Comparison of ENCODE assay signal across 10 cellular contexts in genomic region chr4:4327652-4328121, GRCh38. TPM values are rescaled to one million over a fixed set of nuclear protein-coding genes. Genes with fewer than 3 reads are reported as not detected.
A peak's percentile ranks its signal among the peaks of the same experiment; 100 is the strongest.
DNase-seq lines count a peak whose midpoint lies in the region; ATAC-seq and TF ChIP-seq lines count a peak whose summit lies in the region.
"Had no signal": no experiment of that assay in that cellular context is flagged by ENCODE, and none has a peak within 500 bp of the region (broad histone marks: within the 10 kb centered on the region; RNA-seq: fewer than 3 reads in every experiment).

No MANE protein-coding gene starts in this region.

- DNase-seq in ELR (ENCODE audit: low read depth) (peak; percentile 20), foreskin fibroblast (peak; percentile 12 to 26), neural crest cell (ENCODE audit: low read depth, low spot score) (peak; percentile 50), RWPE1 (ENCODE audit: low spot score) (no peak), ACHN (no peak)
- no peak for DNase-seq in stimulated activated CD4-positive, alpha-beta T cell treated with anti-CD3 and anti-CD28 coated beads, Interleukin-2, amount 100 ng/mL, for 48 hours
- DNase-seq: kidney glomerular epithelial cell had no signal

- H3K4me1 Mint-ChIP-seq in neural crest cell = peaks cover 16% of the 10 kb centered on the region

- CTCF ChIA-PET in RWPE1 (lab: Yijun Ruan, JAX) = interaction anchor here (0.6 kb wide), 1 partner anchor 106 kb away, joined by 3 read pairs; no protein-coding TSS in a partner anchor

- no peaks in the 10 kb centered on the region for H3K9me2 ChIP-seq in OCI-LY1 (ENCODE audit: low read depth, low read length)

- no peak overlapping the region for H3K27ac ChIP-seq in OCI-LY1 (ENCODE audit: low read depth, low read length, poor library complexity, severe bottlenecking)
- H3K27ac ChIP-seq in RWPE1 = no peak overlapping the region

- H3K9ac ChIP-seq in OCI-LY1 (ENCODE audit: low read length) = no peak overlapping the region

- no peak for ATAC-seq in GM19463 (IDR thresholded peaks at IDR 0.05; ENCODE audit: unreplicated experiment)

- H3F3A ChIP-seq in OCI-LY1 (ENCODE audit: insufficient read depth, low read length) = no peaks in the 10 kb centered on the region

- peak; percentile 23 for TF ChIP-seq CTCF in OCI-LY1 (IDR thresholded peaks at IDR 0.05; ENCODE audit: low read length)
- TF ChIP-seq CTCF in foreskin fibroblast (IDR thresholded peaks at IDR 0.05; ENCODE audit: low read depth, low read length) = peak; percentile 28
- TF ChIP-seq CTCF in neural crest cell (conservative IDR thresholded peaks at IDR 0.05) = peak; percentile 55
- TF ChIP-seq CTCF in RWPE1 (conservative IDR thresholded peaks at IDR 0.05; ENCODE audit: low read depth) = no peak

- peak overlapping the region; percentile 81 for H3K27ac Mint-ChIP-seq in neural crest cell (ENCODE audit: unreplicated experiment)
- H3K27ac Mint-ChIP-seq: activated naive CD8-positive, alpha-beta T cell had no signal

- no peaks in the 10 kb centered on the region for H3K36me3 ChIP-seq in OCI-LY1 (ENCODE audit: insufficient read depth, low read length)

- H3K27me3 Mint-ChIP-seq in neural crest cell (ENCODE audit: low read depth) = no peaks in the 10 kb centered on the region
- H3K27me3 Mint-ChIP-seq: activated naive CD8-positive, alpha-beta T cell had no signal

- H2AFZ ChIP-seq in OCI-LY1 (ENCODE audit: low read length) = no peak overlapping the region

- no peaks in the 10 kb centered on the region for H4K20me1 ChIP-seq in OCI-LY1 (ENCODE audit: insufficient read depth, low read length)

- no peaks in the 10 kb centered on the region for H3K27me3 ChIP-seq in OCI-LY1 (ENCODE audit: insufficient read depth, low read length)

- in situ Hi-C loops in ACHN (cut with HindIII; ENCODE audit: low pct_ligation_motif_present, low pct_unique_long_range_greater_than_20kb, low sequenced_read_pairs) = no loop called here

- H3K9me3 ChIP-seq in OCI-LY1 (ENCODE audit: low read length) = no peaks in the 10 kb centered on the region

- no peaks in the 10 kb centered on the region for H3K4me1 ChIP-seq in OCI-LY1 (ENCODE audit: insufficient read depth, low read length, severe bottlenecking)

- no peak overlapping the region for H3K4me2 ChIP-seq in OCI-LY1 (ENCODE audit: low read length)

- H3K9me3 Mint-ChIP-seq in neural crest cell = no peaks in the 10 kb centered on the region

- POLR2A ChIA-PET in RWPE1 (lab: Yijun Ruan, JAX; ENCODE audit: low non-redundant PET) = no interaction called here

- H3K4me3 ChIP-seq in OCI-LY1 (ENCODE audit: low read depth, low read length, poor library complexity, severe bottlenecking) (no peak overlapping the region), foreskin fibroblast (ENCODE audit: low read depth in 1 of 2, low read length in 2 of 2) (no peak overlapping the region)

- peaks cover 4% of the 10 kb centered on the region for H3K36me3 Mint-ChIP-seq in neural crest cell (ENCODE audit: low read depth)
- H3K36me3 Mint-ChIP-seq: activated naive CD8-positive, alpha-beta T cell had no signal

- H3K79me2 ChIP-seq in OCI-LY1 (ENCODE audit: insufficient read depth, low read length) = no peaks in the 10 kb centered on the region

- no peak overlapping the region for H3K4me3 Mint-ChIP-seq in neural crest cell
- H3K4me3 Mint-ChIP-seq: activated naive CD8-positive, alpha-beta T cell had no signal

RNA-seq across cellular contexts. Expression of gene ZBTB49, which starts 37.6 kb away (rescaled TPM):
- total RNA-seq in neural crest cell = 5.7 and 7.8 TPM in 2 replicates

RNA-seq across cellular contexts. Expression of gene LYAR, which starts 37.7 kb away (rescaled TPM):
- total RNA-seq in neural crest cell = 24.7 and 27.3 TPM in 2 replicates

RNA-seq across cellular contexts. Expression of gene NSG1, which starts 59.2 kb away (rescaled TPM):
- 23.7 and 24.5 TPM in 2 replicates for total RNA-seq in neural crest cell

Comparison
In these comparisons a context has a peak if more than half of its experiments do, and no peak if none do; other contexts are left out.
1. DNase-seq: peak in ELR (single experiment), foreskin fibroblast (2 of 2) and neural crest cell (single experiment); none in RWPE1 (single experiment), stimulated activated CD4-positive, alpha-beta T cell treated with anti-CD3 and anti-CD28 coated beads, Interleukin-2, amount 100 ng/mL, for 48 hours (0 of 2) and ACHN (single experiment).